1 cellular context compared by ENCODE assay signal in genomic region chr15:65056868-65057548, GRCh38.
TF ChIP-seq lines count a peak whose summit lies in the region.

No MANE protein-coding gene starts in this region.

TF ChIP-seq in GM12878, 131 proteins besides CTCF, POLR2A, EP300 and RAD21:
- TF ChIP-seq POLR2AphosphoS2 (IDR thresholded peaks at IDR 0.05; ENCODE audit: low read depth, low read length) (no peak), IKZF1 (conservative IDR thresholded peaks at IDR 0.05) (peak; percentile 25; the same call in 1 of the 2 replicates), CREB1 (IDR thresholded peaks at IDR 0.05; ENCODE audit: low read depth) (no peak), HDAC2 (IDR thresholded peaks at IDR 0.05) (no peak), FOS (IDR thresholded peaks at IDR 0.05; ENCODE audit: borderline replicate concordance, extremely low read depth, insufficient read length) (no peak), REST (IDR thresholded peaks at IDR 0.05; ENCODE audit: low read depth, low read length) (no peak), IKZF2 (IDR thresholded peaks at IDR 0.05) (no peak; a peak in 1 of 4 replicates), NR2F1 (conservative IDR thresholded peaks at IDR 0.05) (0 out of 2 replicates have a peak, but pooled peaks have one; percentile 14), CBX3 (IDR thresholded peaks at IDR 0.05; ENCODE audit: borderline replicate concordance, low read depth) (no peak), EED (IDR thresholded peaks at IDR 0.05; ENCODE audit: low read depth) (no peak), NFXL1 (IDR thresholded peaks at IDR 0.05; ENCODE audit: borderline replicate concordance) (no peak), RAD51 (IDR thresholded peaks at IDR 0.05) (peak; percentile 27; the same call in 1 of the 2 replicates), RBBP5 (conservative IDR thresholded peaks at IDR 0.05) (no peak), MLLT1 (IDR thresholded peaks at IDR 0.05) (no peak), ZNF24 (IDR thresholded peaks at IDR 0.05) (no peak), SKIL (IDR thresholded peaks at IDR 0.05; ENCODE audit: low read depth, poor library complexity, severe bottlenecking) (no peak), GATAD2B (conservative IDR thresholded peaks at IDR 0.05; ENCODE audit: low read depth) (no peak), ATF3 (IDR thresholded peaks at IDR 0.05; ENCODE audit: borderline replicate concordance, extremely low read depth, low read depth, low read length) (no peak), ELK1 (IDR thresholded peaks at IDR 0.05; ENCODE audit: low read depth, low read length) (no peak), SMAD1 (IDR thresholded peaks at IDR 0.05; ENCODE audit: low read depth, partially characterized antibody) (no peak), ZNF274 (IDR thresholded peaks at IDR 0.05; ENCODE audit: insufficient read depth, insufficient read length) (no peak), SIN3A (IDR thresholded peaks at IDR 0.05; ENCODE audit: low read depth, low read length) (no peak)
